Comparison of ENCODE assay signal across 16 cellular contexts in the genomic region with DNA sequence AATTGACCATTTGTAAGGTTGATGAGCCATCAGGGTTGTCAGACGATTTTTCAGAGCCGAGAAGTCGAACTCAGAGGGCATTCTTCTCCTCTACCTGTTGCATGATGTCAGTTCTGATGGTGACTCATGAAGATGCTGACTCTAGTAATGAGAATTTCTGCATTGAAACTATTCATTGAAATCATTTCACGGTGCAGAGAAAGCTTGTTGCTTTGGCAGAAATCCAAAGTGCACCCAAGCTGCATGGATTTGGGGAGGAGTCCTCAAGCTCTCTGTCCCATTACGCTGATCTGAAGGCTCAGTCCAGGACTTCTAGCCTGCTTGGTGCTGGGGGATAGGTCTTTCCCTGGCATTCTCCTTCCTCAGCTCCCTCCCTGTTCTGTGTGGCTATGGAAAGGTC.
DNase-seq lines count a peak whose midpoint lies in the region; ATAC-seq and TF ChIP-seq lines count a peak whose summit lies in the region.
"Had no signal": no experiment of that assay in that cellular context is flagged by ENCODE, and none has a peak within 500 bp of the region (broad histone marks: within the 10 kb centered on the region; RNA-seq: fewer than 3 reads in every experiment).

No MANE protein-coding gene starts in this region.

- H3K27me3 ChIP-seq in RWPE2 (ENCODE audit: insufficient read depth, poor library complexity, severe bottlenecking) = peaks cover 6% of the 10 kb centered on the region
- H3K27me3 ChIP-seq: upper lobe of left lung had no signal

- H3K27ac ChIP-seq in RWPE2 (ENCODE audit: poor library complexity, severe bottlenecking) (no peak overlapping the region), epithelial cell of prostate (no peak overlapping the region), temporal lobe (ENCODE audit: low read depth, low read length) (peak overlapping the region; percentile 36)
- H3K27ac ChIP-seq: parathyroid adenoma, upper lobe of left lung had no signal

- H3K4me3 ChIP-seq in RWPE2 (ENCODE audit: severe bottlenecking) = no peak overlapping the region
- H3K4me3 ChIP-seq: upper lobe of left lung had no signal

- H3K4me1 ChIP-seq in RWPE2 (ENCODE audit: insufficient read depth, poor library complexity, severe bottlenecking) = no peaks in the 10 kb centered on the region
- H3K4me1 ChIP-seq: parathyroid adenoma, upper lobe of left lung had no signal

- DNase-seq in M059J (ENCODE audit: low read depth) = peak; percentile 29
- no peak for DNase-seq in RWPE2 (ENCODE audit: low spot score)
- DNase-seq in epithelial cell of prostate (ENCODE audit: low read depth, low spot score) = peak; percentile 8
- no peak for DNase-seq in foreskin melanocyte
- DNase-seq in D341Med (ENCODE audit: low spot score) = no peak
- no peak for DNase-seq in DMS 273 (lab: John Stamatoyannopoulos, UW; ENCODE audit: unreplicated experiment)
- DNase-seq: activated CD4-positive, alpha-beta T cell treated with anti-CD3 and anti-CD28 coated beads, Interleukin-2, amount 10 ng/mL, durations not matched to agents 24 days and 14 days; activated CD8-positive, alpha-beta memory T cell treated with anti-CD3 and anti-CD28 coated beads, Interleukin-2, amount 50 U/mL, for 4 hours; activated effector memory CD4-positive, alpha-beta T cell treated with Interleukin-2 at 50 U/mL for 16 hours; hippocampal formation; mesenchymal stem cell; naive B cell; Right ventricle myocardium superior had no signal

- H3K36me3 ChIP-seq in RWPE2 (ENCODE audit: low read depth) = no peaks in the 10 kb centered on the region
- H3K36me3 ChIP-seq: upper lobe of left lung had no signal

- H3K9me3 ChIP-seq in RWPE2 (ENCODE audit: severe bottlenecking) = no peaks in the 10 kb centered on the region
- H3K9me3 ChIP-seq: upper lobe of left lung had no signal

- TF ChIP-seq CTCF in RWPE2 (IDR thresholded peaks at IDR 0.05; ENCODE audit: poor library complexity, severe bottlenecking) = no peak

- peak; percentile 60 for ATAC-seq in RWPE2 (ENCODE audit: low read depth)

Comparison
In these comparisons a context has a peak if more than half of its experiments do, and no peak if none do; other contexts are left out.
1. DNase-seq: peak in M059J (single experiment) and epithelial cell of prostate (single experiment); none in RWPE2 (single experiment), foreskin melanocyte (single experiment), D341Med (single experiment) and DMS 273 (single experiment).